ENCODE assay signal across 2 cellular contexts in the genomic region with DNA sequence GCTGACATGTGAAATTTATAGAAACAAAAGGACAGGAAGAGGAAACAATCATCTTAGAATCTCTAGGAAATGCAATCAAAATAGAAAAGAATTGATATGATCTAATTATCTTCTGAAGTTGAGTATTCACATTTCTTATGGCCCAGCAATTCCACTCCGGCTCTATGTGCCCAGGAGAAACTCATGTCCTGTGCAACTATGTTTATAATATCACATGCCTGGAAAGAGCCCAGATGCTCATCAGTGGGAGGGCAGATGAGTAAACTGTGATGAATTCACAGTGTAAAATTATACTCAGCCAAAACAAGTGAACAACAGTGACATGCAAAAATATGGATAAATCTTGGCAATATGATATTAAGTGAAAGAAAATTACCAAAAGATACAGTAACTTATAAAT.
TF ChIP-seq lines count a peak whose summit lies in the region.

No MANE protein-coding gene starts in this region.

TF ChIP-seq in IMR-90, 13 proteins besides CTCF, POLR2A, EP300 and RAD21:
- TF ChIP-seq ELK1 (IDR thresholded peaks at IDR 0.05; ENCODE audit: borderline replicate concordance, low read depth, low read length) (no peak), BHLHE40 (IDR thresholded peaks at IDR 0.05; ENCODE audit: low read depth, low read length) (peak; percentile 75), USF2 (IDR thresholded peaks at IDR 0.05; ENCODE audit: low read depth, low read length) (no peak), FOS (IDR thresholded peaks at IDR 0.05; ENCODE audit: low read depth, low read length) (0 out of 2 replicates have a peak, but pooled peaks have one; percentile 7)

TF ChIP-seq in HepG2, 621 proteins besides CTCF, POLR2A, EP300 and RAD21 (continues in another document):
- TF ChIP-seq NR3C1 (CRISPR knock-in tag; IDR thresholded peaks at IDR 0.05) (no peak), ZNF891 (CRISPR knock-in tag; IDR thresholded peaks at IDR 0.05) (no peak), GATAD2A (CRISPR knock-in tag; IDR thresholded peaks at IDR 0.05) (peak; percentile 22; the same call in 1 of the 2 replicates), ISX (CRISPR knock-in tag; conservative IDR thresholded peaks at IDR 0.05) (no peak), MAFK (conservative IDR thresholded peaks at IDR 0.05 in 1 of 2, IDR thresholded peaks at IDR 0.05 in 1 of 2; ENCODE audit: low read length in 2 of 2) (no peak), ZNF230 (CRISPR knock-in tag; IDR thresholded peaks at IDR 0.05) (no peak), AGO1 (IDR thresholded peaks at IDR 0.05; ENCODE audit: low read depth, low read length, poor library complexity, severe bottlenecking) (no peak), ZNF205 (CRISPR knock-in tag; IDR thresholded peaks at IDR 0.05) (no peak), BATF2 (CRISPR knock-in tag; IDR thresholded peaks at IDR 0.05) (no peak), ZNF335 (CRISPR knock-in tag; IDR thresholded peaks at IDR 0.05) (no peak), ATF4 (CRISPR knock-in tag; IDR thresholded peaks at IDR 0.05) (no peak), CEBPG (CRISPR knock-in tag; IDR thresholded peaks at IDR 0.05) (0 out of 2 replicates have a peak, but pooled peaks have one; percentile 20), YEATS2 (CRISPR knock-in tag; IDR thresholded peaks at IDR 0.05; ENCODE audit: borderline replicate concordance) (no peak), SRY (CRISPR knock-in tag; IDR thresholded peaks at IDR 0.05) (no peak), ATF2 (CRISPR knock-in tag; IDR thresholded peaks at IDR 0.05) (no peak), CEBPB (IDR thresholded peaks at IDR 0.05; ENCODE audit: borderline replicate concordance, low read depth, low read length) (peak; percentile 58; the same call in 1 of the 2 replicates), THRA (CRISPR knock-in tag; IDR thresholded peaks at IDR 0.05; ENCODE audit: borderline replicate concordance) (no peak), SNAI1 (CRISPR knock-in tag; IDR thresholded peaks at IDR 0.05; ENCODE audit: borderline replicate concordance) (no peak), FOSL2 (CRISPR knock-in tag; IDR thresholded peaks at IDR 0.05) (peak; percentile 22; the same call in 1 of the 2 replicates), RFX5 (IDR thresholded peaks at IDR 0.05; ENCODE audit: low read depth, low read length) (no peak), CHCHD3 (CRISPR knock-in tag; IDR thresholded peaks at IDR 0.05) (no peak), PRDM4 (CRISPR knock-in tag; IDR thresholded peaks at IDR 0.05; ENCODE audit: borderline replicate concordance) (no peak), GLMP (CRISPR knock-in tag; IDR thresholded peaks at IDR 0.05; ENCODE audit: borderline replicate concordance) (no peak), SMC3 (IDR thresholded peaks at IDR 0.05; ENCODE audit: low read length) (no peak), ZNF883 (CRISPR knock-in tag; IDR thresholded peaks at IDR 0.05; ENCODE audit: not compliant biosample characterization) (no peak), ARNT (IDR thresholded peaks at IDR 0.05) (no peak), ZNF567 (CRISPR knock-in tag; IDR thresholded peaks at IDR 0.05; ENCODE audit: borderline replicate concordance) (no peak), ZFP90 (CRISPR knock-in tag; IDR thresholded peaks at IDR 0.05; ENCODE audit: borderline replicate concordance) (no peak), SMAD1 (CRISPR knock-in tag; IDR thresholded peaks at IDR 0.05; ENCODE audit: borderline replicate concordance, low read depth) (no peak), CSRNP1 (CRISPR knock-in tag; IDR thresholded peaks at IDR 0.05) (no peak), ZNF747 (CRISPR knock-in tag; IDR thresholded peaks at IDR 0.05; ENCODE audit: borderline replicate concordance) (no peak), SMAD3 (CRISPR knock-in tag; IDR thresholded peaks at IDR 0.05) (no peak), TEAD2 (CRISPR knock-in tag; IDR thresholded peaks at IDR 0.05) (no peak), ZNF788 (CRISPR knock-in tag; IDR thresholded peaks at IDR 0.05; ENCODE audit: borderline replicate concordance) (no peak)
- TF ChIP-seq, protein P1, sequence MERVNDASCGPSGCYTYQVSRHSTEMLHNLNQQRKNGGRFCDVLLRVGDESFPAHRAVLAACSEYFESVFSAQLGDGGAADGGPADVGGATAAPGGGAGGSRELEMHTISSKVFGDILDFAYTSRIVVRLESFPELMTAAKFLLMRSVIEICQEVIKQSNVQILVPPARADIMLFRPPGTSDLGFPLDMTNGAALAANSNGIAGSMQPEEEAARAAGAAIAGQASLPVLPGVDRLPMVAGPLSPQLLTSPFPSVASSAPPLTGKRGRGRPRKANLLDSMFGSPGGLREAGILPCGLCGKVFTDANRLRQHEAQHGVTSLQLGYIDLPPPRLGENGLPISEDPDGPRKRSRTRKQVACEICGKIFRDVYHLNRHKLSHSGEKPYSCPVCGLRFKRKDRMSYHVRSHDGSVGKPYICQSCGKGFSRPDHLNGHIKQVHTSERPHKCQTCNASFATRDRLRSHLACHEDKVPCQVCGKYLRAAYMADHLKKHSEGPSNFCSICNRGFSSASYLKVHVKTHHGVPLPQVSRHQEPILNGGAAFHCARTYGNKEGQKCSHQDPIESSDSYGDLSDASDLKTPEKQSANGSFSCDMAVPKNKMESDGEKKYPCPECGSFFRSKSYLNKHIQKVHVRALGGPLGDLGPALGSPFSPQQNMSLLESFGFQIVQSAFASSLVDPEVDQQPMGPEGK (CRISPR knock-in tag; IDR thresholded peaks at IDR 0.05) = no peak
- TF ChIP-seq, protein P2, sequence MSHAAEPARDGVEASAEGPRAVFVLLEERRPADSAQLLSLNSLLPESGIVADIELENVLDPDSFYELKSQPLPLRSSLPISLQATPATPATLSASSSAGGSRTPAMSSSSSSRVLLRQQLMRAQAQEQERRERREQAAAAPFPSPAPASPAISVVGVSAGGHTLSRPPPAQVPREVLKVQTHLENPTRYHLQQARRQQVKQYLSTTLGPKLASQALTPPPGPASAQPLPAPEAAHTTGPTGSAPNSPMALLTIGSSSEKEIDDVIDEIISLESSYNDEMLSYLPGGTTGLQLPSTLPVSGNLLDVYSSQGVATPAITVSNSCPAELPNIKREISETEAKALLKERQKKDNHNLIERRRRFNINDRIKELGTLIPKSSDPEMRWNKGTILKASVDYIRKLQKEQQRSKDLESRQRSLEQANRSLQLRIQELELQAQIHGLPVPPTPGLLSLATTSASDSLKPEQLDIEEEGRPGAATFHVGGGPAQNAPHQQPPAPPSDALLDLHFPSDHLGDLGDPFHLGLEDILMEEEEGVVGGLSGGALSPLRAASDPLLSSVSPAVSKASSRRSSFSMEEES (CRISPR knock-in tag; IDR thresholded peaks at IDR 0.05) = peak; percentile 26; the same call in 1 of the 2 replicates
- TF ChIP-seq, protein P3, sequence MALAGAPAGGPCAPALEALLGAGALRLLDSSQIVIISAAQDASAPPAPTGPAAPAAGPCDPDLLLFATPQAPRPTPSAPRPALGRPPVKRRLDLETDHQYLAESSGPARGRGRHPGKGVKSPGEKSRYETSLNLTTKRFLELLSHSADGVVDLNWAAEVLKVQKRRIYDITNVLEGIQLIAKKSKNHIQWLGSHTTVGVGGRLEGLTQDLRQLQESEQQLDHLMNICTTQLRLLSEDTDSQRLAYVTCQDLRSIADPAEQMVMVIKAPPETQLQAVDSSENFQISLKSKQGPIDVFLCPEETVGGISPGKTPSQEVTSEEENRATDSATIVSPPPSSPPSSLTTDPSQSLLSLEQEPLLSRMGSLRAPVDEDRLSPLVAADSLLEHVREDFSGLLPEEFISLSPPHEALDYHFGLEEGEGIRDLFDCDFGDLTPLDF (CRISPR knock-in tag; IDR thresholded peaks at IDR 0.05) = no peak
